8 cellular contexts compared by ENCODE assay signal in genomic region chr11:119728651-119729580, GRCh38. TPM values are rescaled to one million over a fixed set of nuclear protein-coding genes. Genes with fewer than 3 reads are reported as not detected.
A peak's percentile ranks its signal among the peaks of the same experiment; 100 is the strongest.
DNase-seq lines count a peak whose midpoint lies in the region; ATAC-seq and TF ChIP-seq lines count a peak whose summit lies in the region.

TSS of gene NECTIN1 (minus strand) at chr11:119729200. CDS start at chr11:119728553, 647 bp downstream.

- ATAC-seq in GM18867 (IDR thresholded peaks at IDR 0.05; ENCODE audit: unreplicated experiment) (peak; percentile 92), HG03097 (IDR thresholded peaks at IDR 0.05; ENCODE audit: low FRiP score, unreplicated experiment) (peak; percentile 76)

- peak; percentile 53 for TF ChIP-seq CTCF in AG09319 (IDR thresholded peaks at IDR 0.05; ENCODE audit: low read depth, low read length)

- DNase-seq in AG09319 (ENCODE audit: extremely low read depth, low read depth) (peak; percentile 40), NCI-H345 (lab: John Stamatoyannopoulos, UW) (peak; percentile 86), cerebellum (ENCODE audit: low spot score) (peak; percentile 95), kidney tubule cell (ENCODE audit: low spot score) (peak; percentile 85)
- peak; percentile 75 for DNase-seq in activated CD4-positive, alpha-beta T cell treated with anti-CD3 and anti-CD28 coated beads for 1 hour
- peak; percentile 62 to 82 for DNase-seq in stimulated activated CD4-positive, alpha-beta T cell treated with anti-CD3 and anti-CD28 coated beads, Interleukin-15, amount 100 ng/mL, for 48 hours (ENCODE audit: low read depth in 2 of 2)

RNA-seq across cellular contexts. Expression of gene NECTIN1, which starts in this region (rescaled TPM):
- total RNA-seq in cerebellum = 20.1 TPM

Comparison
In these comparisons a context has a peak if more than half of its experiments do, and no peak if none do; other contexts are left out.
1. Peak in every context shown above with its lines: DNase-seq and ATAC-seq.
2. DNase-seq: peak in every context shown above with its lines; median percentile 95 in cerebellum; 86 in NCI-H345; 85 in kidney tubule cell; 75 in activated CD4-positive, alpha-beta T cell treated with anti-CD3 and anti-CD28 coated beads for 1 hour; 72 in stimulated activated CD4-positive, alpha-beta T cell treated with anti-CD3 and anti-CD28 coated beads, Interleukin-15, amount 100 ng/mL, for 48 hours; 40 in AG09319.